Comparison of ENCODE assay signal across 8 cellular contexts in genomic region chr1:8873001-8873400, GRCh38. TPM values are rescaled to one million over a fixed set of nuclear protein-coding genes. Genes with fewer than 3 reads are reported as not detected.
A peak's percentile ranks its signal among the peaks of the same experiment; 100 is the strongest.
DNase-seq lines count a peak whose midpoint lies in the region; ATAC-seq, FAIRE-seq and TF ChIP-seq lines count a peak whose summit lies in the region.

No MANE protein-coding gene starts in this region.

- peak overlapping the region; percentile 39; the same call in 1 of the 2 replicates for H3K9ac ChIP-seq in HUES64 (ENCODE audit: low read depth, low read length)

- no peak for ATAC-seq in HG02571 (IDR thresholded peaks at IDR 0.05; ENCODE audit: unreplicated experiment)

- POLR2A ChIA-PET in A673 (lab: Charles Lee; ENCODE audit: low non-redundant PET): no interaction called here

- CTCF ChIA-PET in A673 (lab: Charles Lee): interaction anchor here (1.1 to 1.4 kb wide), 2 partner anchors 11 to 132 kb away, joined by 4 to 8 read pairs; no protein-coding TSS in a partner anchor

- no peaks in the 10 kb centered on the region for H3K9me3 ChIP-seq in A673 (ENCODE audit: low read depth, low read length, poor library complexity, severe bottlenecking)
- no peaks in the 10 kb centered on the region for H3K9me3 ChIP-seq in HUES64 (ENCODE audit: insufficient read depth, low read depth, low read length)
- H3K9me3 ChIP-seq in mesodermal cell (ENCODE audit: control insufficient read depth, low read length): no peaks in the 10 kb centered on the region

- H3K4me1 ChIP-seq in A673 (ENCODE audit: insufficient read depth, low read length, poor library complexity, severe bottlenecking) (peaks cover 41% of the 10 kb centered on the region), HUES64 (ENCODE audit: insufficient read depth, low read length) (peaks cover 54% of the 10 kb centered on the region), mesodermal cell (ENCODE audit: control insufficient read depth, insufficient read depth, low read length, poor library complexity, severe bottlenecking) (peaks cover 70% of the 10 kb centered on the region)

- H3K27ac ChIP-seq in A673 (ENCODE audit: low read depth, low read length, poor library complexity, severe bottlenecking): peak overlapping the region; percentile 75
- peak overlapping the region; percentile 78 for H3K27ac ChIP-seq in HUES64 (ENCODE audit: low read depth, low read length)
- H3K27ac ChIP-seq in mesodermal cell (ENCODE audit: low read depth, low read length, severe bottlenecking): peak overlapping the region; percentile 83

- intact Hi-C loops in A673 (cut with micrococcal nuclease; ENCODE audit: unreplicated experiment): no loop called here

- no TSS peak for BruUV-seq in A673 (replicated peaks; lab: Mats Ljungman, UMichigan)

- in situ Hi-C loops in GM13977 (cut with MboI; ENCODE audit: low pct_unique_long_range_greater_than_20kb, low sequenced_read_pairs, unreplicated experiment): no loop called here

- H3K27me3 ChIP-seq in A673 (replicated peaks; ENCODE audit: insufficient read depth, low read depth, low read length, poor library complexity): no peaks in the 10 kb centered on the region
- no peaks in the 10 kb centered on the region for H3K27me3 ChIP-seq in HUES64 (ENCODE audit: insufficient read depth, low read length)
- H3K27me3 ChIP-seq in bronchial epithelial cell (ENCODE audit: control insufficient read depth, insufficient read depth, low read length): no peaks in the 10 kb centered on the region

- TF ChIP-seq CTCF in A673 (conservative IDR thresholded peaks at IDR 0.05; ENCODE audit: low read depth, low read length): no peak
- TF ChIP-seq CTCF in bronchial epithelial cell (IDR thresholded peaks at IDR 0.05; ENCODE audit: insufficient read depth, low read length, severe bottlenecking): no peak
- TF ChIP-seq CTCF in GM13977 (IDR thresholded peaks at IDR 0.05; ENCODE audit: extremely low read depth, insufficient read depth, missing control alignments): no peak

- DNase-seq in A673 (ENCODE audit: low spot score) (no peak), bronchial epithelial cell (ENCODE audit: low read depth) (no peak), GM13977 (ENCODE audit: low spot score) (no peak), NCI-H146 treated with DMSO at 0.1 percent for 48 hours (lab: John Stamatoyannopoulos, UW; ENCODE audit: unreplicated experiment) (no peak), NCI-H1105 (lab: John Stamatoyannopoulos, UW) (no peak)

- no peak for FAIRE-seq in bronchial epithelial cell (lab: Jason Lieb, UNC)

- H3K4me3 ChIP-seq in A673 (ENCODE audit: low read depth, low read length, poor library complexity, severe bottlenecking): no peak overlapping the region
- peak overlapping the region; percentile 15 for H3K4me3 ChIP-seq in HUES64 (ENCODE audit: low read length)
- H3K4me3 ChIP-seq in bronchial epithelial cell (ENCODE audit: low read depth, low read length): peak overlapping the region; percentile 3
- peak overlapping the region; percentile 24 for H3K4me3 ChIP-seq in mesodermal cell (ENCODE audit: extremely low read depth, insufficient read depth, low read length, poor library complexity, severe bottlenecking)

- WGBS in HUES64: 94% methylated on average over 5 of the region's 5 CpGs
- 93 to 94% methylated on average over 4 to 5 of the region's 5 CpGs for WGBS in mesodermal cell (ENCODE audit: insufficient coverage in 2 of 2), 2 experiments

- peaks cover 96% of the 10 kb centered on the region for H3K36me3 ChIP-seq in A673 (ENCODE audit: insufficient read depth, low read length, poor library complexity, severe bottlenecking)
- H3K36me3 ChIP-seq in HUES64 (ENCODE audit: insufficient read depth, low read length): peaks cover 85% of the 10 kb centered on the region
- H3K36me3 ChIP-seq in bronchial epithelial cell (ENCODE audit: control insufficient read depth, insufficient read depth, low read length): peaks cover 48% of the 10 kb centered on the region
- peaks cover 90% of the 10 kb centered on the region for H3K36me3 ChIP-seq in mesodermal cell (ENCODE audit: control insufficient read depth, insufficient read depth, low read length)

RNA-seq across cellular contexts. Expression of gene ENO1, which starts 5.5 kb away (rescaled TPM):
- total RNA-seq in A673 (2021) (2,313 and 2,659 TPM in 2 replicates), bronchial epithelial cell (981 and 1,539 TPM in 2 replicates)
- 1,715 TPM for polyA plus RNA-seq in HUES64 (2013, experiment 1 of 2)
- 1,820 TPM for polyA plus RNA-seq in HUES64 (2013, experiment 2 of 2)
- polyA plus RNA-seq in mesodermal cell (2013, experiment 1 of 2): 1,433 TPM
- polyA plus RNA-seq in mesodermal cell (2013, experiment 2 of 2): 1,329 TPM

RNA-seq across cellular contexts. Expression of gene RERE, which starts 55.6 kb away (rescaled TPM):
- total RNA-seq in A673 (2021) (188 and 220 TPM in 2 replicates), bronchial epithelial cell (19.2 and 22.7 TPM in 2 replicates)
- polyA plus RNA-seq in HUES64 (2013, experiment 1 of 2): 61.9 TPM
- polyA plus RNA-seq in HUES64 (2013, experiment 2 of 2): 62.1 TPM
- 92.8 TPM for polyA plus RNA-seq in mesodermal cell (2013, experiment 1 of 2)
- 89.3 TPM for polyA plus RNA-seq in mesodermal cell (2013, experiment 2 of 2)
